Comparison of ENCODE assay signal across 37 cellular contexts in genomic region chr6:113162739-113163138, GRCh38.
"Had no signal": no experiment of that assay in that cellular context is flagged by ENCODE, and none has a peak within 500 bp of the region (broad histone marks: within the 10 kb centered on the region; RNA-seq: fewer than 3 reads in every experiment).

No MANE protein-coding gene starts in this region.

- ATAC-seq: activated CD8-positive, alpha-beta T cell treated with anti-CD3 and anti-CD28 coated beads for 36 hours; activated naive CD8-positive, alpha-beta T cell treated with anti-CD3 and anti-CD28 coated beads, Interleukin-2, amount 50 U/mL, for 24 hours; activated T-cell treated with anti-CD3 and anti-CD28 coated beads, Interleukin-2, amount 50 U/mL, for 4 hours; activated T-cell treated with anti-CD3 and anti-CD28 coated beads, Interleukin-2, amount 50 U/mL, for 72 hours had no signal

- H3K27me3 ChIP-seq: ascending aorta, cardiac muscle cell had no signal

- H3K27ac Mint-ChIP-seq: activated B cell treated with CpG ODN at 0.5 μM for 24 hours; activated CD4-positive, alpha-beta memory T cell treated with anti-CD3 and anti-CD28 coated beads for 36 hours; activated CD4-positive, alpha-beta T cell treated with anti-CD3 and anti-CD28 coated beads, Interleukin-2, amount 10 ng/mL, durations not matched to agents 24 days and 14 days; activated CD8-positive, alpha-beta T cell treated with anti-CD3 and anti-CD28 coated beads for 36 hours; activated naive CD4-positive, alpha-beta T cell treated with anti-CD3 and anti-CD28 coated beads, Interleukin-2, amount 10 ng/mL, durations not matched to agents 7 days and 5 days; activated naive CD4-positive, alpha-beta T cell treated with anti-CD3 and anti-CD28 coated beads, Interleukin-2, amount 50 U/mL, for 24 hours; activated naive CD8-positive, alpha-beta T cell; activated naive CD8-positive, alpha-beta T cell treated with anti-CD3 and anti-CD28 coated beads, Interleukin-2, amount 10 ng/mL, durations not matched to agents 7 days and 5 days; activated naive CD8-positive, alpha-beta T cell treated with anti-CD3 and anti-CD28 coated beads, Interleukin-2, amount 50 U/mL, for 24 hours; activated T-cell treated with anti-CD3 and anti-CD28 coated beads, Interleukin-2, amount 50 U/mL, for 72 hours; activated T-helper 2 cell treated with anti-CD3 and anti-CD28 coated beads, Interferon-gamma antibody, Interleukin-2, Interleukin-4, amounts not matched to agents 10 μg/mL and 5 μg/mL and 100 μg/mL, durations not matched to agents 14 hours and 24 hours and 36 hours; brain; T-helper 1 cell treated with Interleukin-12 subunit alpha and Interleukin-12 subunit beta and Interleukin-4 antibody, amounts not matched to agents 30 μg/mL and 1 μg/mL, for 36 hours; T-helper 2 cell treated with Interferon-gamma antibody and Interleukin-4, amounts not matched to agents 5 μg/mL and 100 μg/mL, for 36 hours had no signal

- H3K36me3 ChIP-seq: ascending aorta, cardiac muscle cell had no signal

- H3K9me3 Mint-ChIP-seq: activated B cell treated with CpG ODN at 0.5 μM for 24 hours; activated CD4-positive, alpha-beta memory T cell treated with anti-CD3 and anti-CD28 coated beads for 36 hours; activated CD4-positive, alpha-beta T cell treated with anti-CD3 and anti-CD28 coated beads, Interleukin-2, amount 10 ng/mL, durations not matched to agents 24 days and 14 days; activated CD8-positive, alpha-beta T cell treated with anti-CD3 and anti-CD28 coated beads for 36 hours; activated naive CD4-positive, alpha-beta T cell treated with anti-CD3 and anti-CD28 coated beads, Interleukin-2, amount 10 ng/mL, durations not matched to agents 7 days and 5 days; activated naive CD4-positive, alpha-beta T cell treated with anti-CD3 and anti-CD28 coated beads, Interleukin-2, amount 50 U/mL, for 24 hours; activated naive CD8-positive, alpha-beta T cell treated with anti-CD3 and anti-CD28 coated beads, Interleukin-2, amount 10 ng/mL, durations not matched to agents 7 days and 5 days; activated naive CD8-positive, alpha-beta T cell treated with anti-CD3 and anti-CD28 coated beads, Interleukin-2, amount 50 U/mL, for 24 hours; activated T-cell treated with anti-CD3 and anti-CD28 coated beads, Interleukin-2, amount 50 U/mL, for 4 hours; activated T-cell treated with anti-CD3 and anti-CD28 coated beads, Interleukin-2, amount 50 U/mL, for 72 hours; activated T-helper 2 cell treated with anti-CD3 and anti-CD28 coated beads, Interferon-gamma antibody, Interleukin-2, Interleukin-4, amounts not matched to agents 10 μg/mL and 5 μg/mL and 100 μg/mL, durations not matched to agents 14 hours and 24 hours and 36 hours; central memory CD8-positive, alpha-beta T cell; T-helper 1 cell treated with Interleukin-12 subunit alpha and Interleukin-12 subunit beta and Interleukin-4 antibody, amounts not matched to agents 30 μg/mL and 1 μg/mL, for 36 hours; T-helper 2 cell treated with Interferon-gamma antibody and Interleukin-4, amounts not matched to agents 5 μg/mL and 100 μg/mL, for 36 hours had no signal

- H3K4me3 Mint-ChIP-seq: activated B cell treated with CpG ODN at 0.5 μM for 24 hours; activated CD4-positive, alpha-beta memory T cell treated with anti-CD3 and anti-CD28 coated beads for 36 hours; activated CD4-positive, alpha-beta T cell treated with anti-CD3 and anti-CD28 coated beads, Interleukin-2, amount 10 ng/mL, durations not matched to agents 24 days and 14 days; activated CD8-positive, alpha-beta T cell treated with anti-CD3 and anti-CD28 coated beads for 36 hours; activated naive CD4-positive, alpha-beta T cell treated with anti-CD3 and anti-CD28 coated beads, Interleukin-2, amount 10 ng/mL, durations not matched to agents 7 days and 5 days; activated naive CD4-positive, alpha-beta T cell treated with anti-CD3 and anti-CD28 coated beads, Interleukin-2, amount 50 U/mL, for 24 hours; activated naive CD8-positive, alpha-beta T cell; activated naive CD8-positive, alpha-beta T cell treated with anti-CD3 and anti-CD28 coated beads, Interleukin-2, amount 10 ng/mL, durations not matched to agents 7 days and 5 days; activated naive CD8-positive, alpha-beta T cell treated with anti-CD3 and anti-CD28 coated beads, Interleukin-2, amount 50 U/mL, for 24 hours; activated T-cell treated with anti-CD3 and anti-CD28 coated beads, Interleukin-2, amount 50 U/mL, for 4 hours; activated T-cell treated with anti-CD3 and anti-CD28 coated beads, Interleukin-2, amount 50 U/mL, for 72 hours; brain; central memory CD8-positive, alpha-beta T cell; T-helper 1 cell treated with Interleukin-12 subunit alpha and Interleukin-12 subunit beta and Interleukin-4 antibody, amounts not matched to agents 30 μg/mL and 1 μg/mL, for 36 hours; T-helper 2 cell treated with Interferon-gamma antibody and Interleukin-4, amounts not matched to agents 5 μg/mL and 100 μg/mL, for 36 hours had no signal

- H3K4me1 Mint-ChIP-seq: activated B cell treated with CpG ODN at 0.5 μM for 24 hours; activated CD4-positive, alpha-beta T cell treated with anti-CD3 and anti-CD28 coated beads, Interleukin-2, amount 10 ng/mL, durations not matched to agents 24 days and 14 days; activated naive CD4-positive, alpha-beta T cell treated with anti-CD3 and anti-CD28 coated beads, Interleukin-2, amount 10 ng/mL, durations not matched to agents 7 days and 5 days; activated naive CD4-positive, alpha-beta T cell treated with anti-CD3 and anti-CD28 coated beads, Interleukin-2, amount 50 U/mL, for 24 hours; activated naive CD8-positive, alpha-beta T cell treated with anti-CD3 and anti-CD28 coated beads, Interleukin-2, amount 10 ng/mL, durations not matched to agents 7 days and 5 days; activated naive CD8-positive, alpha-beta T cell treated with anti-CD3 and anti-CD28 coated beads, Interleukin-2, amount 50 U/mL, for 24 hours; central memory CD8-positive, alpha-beta T cell had no signal

- H3K9me3 ChIP-seq: ascending aorta had no signal

- H3K36me3 Mint-ChIP-seq: activated CD4-positive, alpha-beta memory T cell treated with anti-CD3 and anti-CD28 coated beads for 36 hours; activated naive CD4-positive, alpha-beta T cell treated with anti-CD3 and anti-CD28 coated beads, Interleukin-2, amount 10 ng/mL, durations not matched to agents 7 days and 5 days; activated naive CD4-positive, alpha-beta T cell treated with anti-CD3 and anti-CD28 coated beads, Interleukin-2, amount 50 U/mL, for 24 hours; activated naive CD8-positive, alpha-beta T cell; activated naive CD8-positive, alpha-beta T cell treated with anti-CD3 and anti-CD28 coated beads, Interleukin-2, amount 10 ng/mL, durations not matched to agents 7 days and 5 days; brain had no signal

- DNase-seq: activated B cell treated with CpG ODN at 0.5 μM for 24 hours; activated CD4-positive, alpha-beta memory T cell treated with anti-CD3 and anti-CD28 coated beads for 36 hours; activated CD4-positive, alpha-beta T cell treated with anti-CD3 and anti-CD28 coated beads for 4 hours; activated CD4-positive, alpha-beta T cell treated with anti-CD3 and anti-CD28 coated beads, Interleukin-2, amount 10 ng/mL, durations not matched to agents 24 days and 14 days; activated CD4-positive, alpha-beta T cell treated with anti-CD3 and anti-CD28 coated beads, Interleukin-2, amount 50 U/mL, for 1 hour; activated CD4-positive, alpha-beta T cell treated with anti-CD3 and anti-CD28 coated beads, Interleukin-2, amount 50 U/mL, for 4 hours; activated CD4-positive, CD25-positive, alpha-beta regulatory T cell treated with anti-CD3 and anti-CD28 coated beads, Interleukin-2, amount 50 U/mL, for 72 hours; activated CD8-positive, alpha-beta memory T cell treated with anti-CD3 and anti-CD28 coated beads, Interleukin-2, amount 50 U/mL, for 4 hours; activated CD8-positive, alpha-beta T cell treated with anti-CD3 and anti-CD28 coated beads for 36 hours; activated effector memory CD4-positive, alpha-beta T cell treated with Interleukin-2 at 50 U/mL for 16 hours; activated gamma-delta T cell; activated naive CD4-positive, alpha-beta T cell treated with anti-CD3 and anti-CD28 coated beads, Interleukin-2, amount 10 ng/mL, durations not matched to agents 7 days and 5 days; activated naive CD4-positive, alpha-beta T cell treated with Interleukin-2 at 50 U/mL for 16 hours; activated naive CD8-positive, alpha-beta T cell treated with anti-CD3 and anti-CD28 coated beads, Interleukin-2, amount 10 ng/mL, durations not matched to agents 7 days and 5 days; activated naive CD8-positive, alpha-beta T cell treated with anti-CD3 and anti-CD28 coated beads, Interleukin-2, amount 50 U/mL, for 24 hours; activated T-cell treated with anti-CD3 and anti-CD28 coated beads for 4 hours; activated T-cell treated with anti-CD3 and anti-CD28 coated beads, Interleukin-2, amount 50 U/mL, for 1 hour; activated T-cell treated with anti-CD3 and anti-CD28 coated beads, Interleukin-2, amount 50 U/mL, for 4 hours; activated T-cell treated with anti-CD3 and anti-CD28 coated beads, Interleukin-2, amount 50 U/mL, for 72 hours; amygdala; anterior cingulate cortex; caudate nucleus; SW 1271; T-helper 1 cell; T-helper 2 cell; T-helper 9 cell had no signal

- H3K27ac ChIP-seq: ascending aorta, cardiac muscle cell, VCaP had no signal

- FAIRE-seq: bronchial epithelial cell had no signal

- H3K27me3 Mint-ChIP-seq: activated CD4-positive, alpha-beta memory T cell treated with anti-CD3 and anti-CD28 coated beads for 36 hours; activated CD4-positive, alpha-beta T cell treated with anti-CD3 and anti-CD28 coated beads, Interleukin-2, amount 10 ng/mL, durations not matched to agents 24 days and 14 days; activated CD8-positive, alpha-beta T cell treated with anti-CD3 and anti-CD28 coated beads for 36 hours; activated naive CD4-positive, alpha-beta T cell treated with anti-CD3 and anti-CD28 coated beads, Interleukin-2, amount 10 ng/mL, durations not matched to agents 7 days and 5 days; activated naive CD4-positive, alpha-beta T cell treated with anti-CD3 and anti-CD28 coated beads, Interleukin-2, amount 50 U/mL, for 24 hours; activated naive CD8-positive, alpha-beta T cell; activated naive CD8-positive, alpha-beta T cell treated with anti-CD3 and anti-CD28 coated beads, Interleukin-2, amount 10 ng/mL, durations not matched to agents 7 days and 5 days; activated naive CD8-positive, alpha-beta T cell treated with anti-CD3 and anti-CD28 coated beads, Interleukin-2, amount 50 U/mL, for 24 hours; central memory CD8-positive, alpha-beta T cell had no signal

- H3K4me1 ChIP-seq: ascending aorta had no signal

- H3K4me3 ChIP-seq: ascending aorta, cardiac muscle cell had no signal
